In genomic region chr17:59093145-59093701, GRCh38 we compare ENCODE assay signal across 1 cellular context.
TF ChIP-seq lines count a peak whose summit lies in the region.

No MANE protein-coding gene starts in this region.

TF ChIP-seq in GM12878, 131 proteins besides CTCF, POLR2A, EP300 and RAD21:
- TF ChIP-seq CEBPB (IDR thresholded peaks at IDR 0.05; ENCODE audit: borderline replicate concordance in 1 of 2, low read depth in 2 of 2, low read length in 2 of 2) (no peak), SUPT20H (IDR thresholded peaks at IDR 0.05; ENCODE audit: borderline replicate concordance, control insufficient read depth, low read depth, low read length) (no peak), YY1 (IDR thresholded peaks at IDR 0.05; ENCODE audit: low read depth, low read length) (no peak), JUNB (IDR thresholded peaks at IDR 0.05) (no peak), NFXL1 (IDR thresholded peaks at IDR 0.05; ENCODE audit: borderline replicate concordance) (peak; percentile 67; the same call in 1 of the 2 replicates), IKZF2 (IDR thresholded peaks at IDR 0.05) (no peak)
